In genomic region chr7:128863433-128863989, GRCh38 we compare ENCODE assay signal across 8 cellular contexts. TPM values are rescaled to one million over a fixed set of nuclear protein-coding genes. Genes with fewer than 3 reads are reported as not detected.
DNase-seq lines count a peak whose midpoint lies in the region; ATAC-seq and TF ChIP-seq lines count a peak whose summit lies in the region.

No MANE protein-coding gene starts in this region.

- H3K36me3 ChIP-seq in HUES48 (ENCODE audit: control insufficient read depth, insufficient read depth, low read length): peaks cover 15% of the 10 kb centered on the region
- peaks cover 7 to 10% of the 10 kb centered on the region in 2 donors for H3K36me3 ChIP-seq in ascending aorta

- H3K4me3 ChIP-seq in HUES48 (ENCODE audit: low read depth, low read length) (peak overlapping the region; percentile 82), ascending aorta (peak overlapping the region; percentile 73 to 79)

- H3K27me3 ChIP-seq in HUES48 (ENCODE audit: control insufficient read depth, insufficient read depth, low read length) (peaks cover 12% of the 10 kb centered on the region), ascending aorta (no peaks in the 10 kb centered on the region)

- intact Hi-C loops in ascending aorta (cut with DNase I): loop anchor here (2.0 to 5.0 kb wide), 3 partner anchors 35 to 125 kb away; partner anchors contain the start of genes CALU and CCDC136

- TF ChIP-seq CTCF in ascending aorta (IDR thresholded peaks at IDR 0.05): peak; percentile 23 to 30 (median 28)

- H3K9me3 ChIP-seq in HUES48 (ENCODE audit: control insufficient read depth, insufficient read depth, low read length) (no peaks in the 10 kb centered on the region), ascending aorta (no peaks in the 10 kb centered on the region)

- H3K27ac ChIP-seq in HUES48 (ENCODE audit: low read depth, low read length): no peak overlapping the region
- H3K27ac ChIP-seq in ascending aorta: peak overlapping the region; percentile 60 to 63

- peak; percentile 40 for ATAC-seq in GM19463 (IDR thresholded peaks at IDR 0.05; ENCODE audit: unreplicated experiment)

- H3K4me1 ChIP-seq in HUES48 (ENCODE audit: control insufficient read depth, insufficient read depth, low read length): peaks cover 20% of the 10 kb centered on the region; the same call in 1 of the 2 replicates
- peaks cover 12 to 35% of the 10 kb centered on the region in 2 donors for H3K4me1 ChIP-seq in ascending aorta

- DNase-seq in DMS 273 treated with DMSO at 0.1 percent for 48 hours (lab: John Stamatoyannopoulos, UW): peak; percentile 56
- DNase-seq in RPMI8226: peak; percentile 80
- no peak for DNase-seq in ascending aorta (ENCODE audit: low spot score in 2 of 2)
- DNase-seq in iPS-NIHi11 (ENCODE audit: low spot score): peak; percentile 65
- DNase-seq in stimulated activated CD4-positive, alpha-beta T cell treated with anti-CD3 and anti-CD28 coated beads, Interleukin-12 subunit alpha, Interleukin-12 subunit beta, amount 100 ng/mL, for 4 hours: peak; percentile 33
- no peak for DNase-seq in mesenteric fat pad (ENCODE audit: low spot score)

- H3K9ac ChIP-seq in HUES48 (ENCODE audit: low read depth, low read length): peak overlapping the region; percentile 39

RNA-seq across cellular contexts. Expression of gene ATP6V1F, which starts 0.9 kb away (rescaled TPM):
- total RNA-seq in ascending aorta (142 TPM), mesenteric fat pad (160 TPM)

RNA-seq across cellular contexts. Expression of gene FLNC, which starts 33.3 kb away (rescaled TPM):
- 117 TPM for total RNA-seq in ascending aorta
- total RNA-seq in mesenteric fat pad: 16.2 TPM

RNA-seq across cellular contexts. Expression of gene KCP, which starts 47.0 kb away (rescaled TPM):
- total RNA-seq in ascending aorta (1.2 TPM), mesenteric fat pad (5.1 TPM)

Comparison
In these comparisons a context has a peak if more than half of its experiments do, and no peak if none do; other contexts are left out.
1. DNase-seq: peak in DMS 273 treated with DMSO at 0.1 percent for 48 hours (single experiment), RPMI8226 (single experiment), iPS-NIHi11 (single experiment) and stimulated activated CD4-positive, alpha-beta T cell treated with anti-CD3 and anti-CD28 coated beads, Interleukin-12 subunit alpha, Interleukin-12 subunit beta, amount 100 ng/mL, for 4 hours (single experiment); none in ascending aorta (0 of 2) and mesenteric fat pad (single experiment).